9 cellular contexts compared by ENCODE assay signal in the genomic region with DNA sequence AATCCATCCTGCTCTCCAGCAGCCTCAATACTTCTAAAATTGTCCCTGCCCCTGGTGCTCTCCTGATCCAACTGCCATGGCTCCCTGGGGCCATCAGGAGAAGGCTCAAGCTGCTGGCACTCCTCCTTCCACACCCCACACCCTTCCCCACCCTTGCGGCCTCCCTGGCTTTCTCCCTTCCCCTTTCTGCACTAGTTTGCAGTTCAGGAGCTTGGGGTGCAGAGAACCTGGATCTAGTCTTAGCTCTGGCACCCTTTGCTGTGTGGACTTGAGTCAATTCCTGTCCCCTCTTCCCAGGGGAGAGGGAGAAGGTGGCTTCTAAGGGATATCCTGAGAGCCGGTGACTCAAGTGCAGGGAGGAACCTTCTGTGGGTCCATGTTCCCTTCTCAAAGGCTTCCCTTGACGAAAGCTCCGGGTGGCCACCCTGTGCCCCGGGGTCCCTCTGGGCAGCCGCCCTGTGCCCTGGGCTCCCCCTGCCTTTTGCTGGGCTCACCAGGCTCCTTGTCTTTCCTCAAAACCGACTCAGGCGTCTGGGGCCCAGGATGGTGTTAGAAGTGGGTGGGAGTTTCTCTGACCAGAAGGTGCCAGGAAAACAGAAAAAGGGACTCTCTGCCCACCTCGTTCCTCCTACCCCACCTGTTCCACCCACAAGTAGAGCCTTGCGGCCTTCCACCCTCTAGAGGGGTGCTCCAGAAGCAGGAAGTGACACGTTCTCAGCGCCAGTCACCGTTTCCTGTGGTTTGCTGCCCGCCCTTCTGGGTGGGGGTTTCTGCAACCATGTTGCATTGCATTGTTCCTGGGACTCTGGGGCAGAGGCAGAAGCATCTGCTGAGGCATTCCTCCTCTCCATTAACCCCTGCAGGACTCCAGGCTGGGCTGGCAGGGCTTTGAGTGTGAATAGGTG. TPM values are rescaled to one million over a fixed set of nuclear protein-coding genes. Genes with fewer than 3 reads are reported as not detected.
DNase-seq lines count a peak whose midpoint lies in the region; ATAC-seq, FAIRE-seq and TF ChIP-seq lines count a peak whose summit lies in the region.
"Had no signal": no experiment of that assay in that cellular context is flagged by ENCODE, and none has a peak within 500 bp of the region (broad histone marks: within the 10 kb centered on the region; RNA-seq: fewer than 3 reads in every experiment).

No MANE protein-coding gene starts in this region.

- no peaks in the 10 kb centered on the region for H3K79me2 ChIP-seq in OCI-LY3 (ENCODE audit: low read length)

- intact Hi-C loops in left ventricle myocardium inferior (cut with micrococcal nuclease): no loop called here

- peak overlapping the region; percentile 81 for H2AFZ ChIP-seq in OCI-LY3 (ENCODE audit: low read depth, low read length)

- H3K9me3 ChIP-seq in OCI-LY3 (ENCODE audit: insufficient read depth, low read length) (no peaks in the 10 kb centered on the region), left ventricle myocardium inferior (replicated peaks) (peaks cover 3% of the 10 kb centered on the region)

- H3K4me3 ChIP-seq in OCI-LY3 (ENCODE audit: low read length) (peak overlapping the region; percentile 72), left ventricle myocardium inferior (no peak overlapping the region)

- DNase-seq in activated T-helper 1 cell treated with Interleukin-2 at 50 U/mL for 16 hours (ENCODE audit: low read depth) (peak; percentile 78), left ventricle myocardium inferior (peak; percentile 59), HTR-8/SVneo (ENCODE audit: insufficient read length, low spot score) (no peak), DMS114 treated with DMSO at 0.1 percent for 48 hours (lab: John Stamatoyannopoulos, UW; ENCODE audit: unreplicated experiment) (no peak)
- DNase-seq in stimulated activated CD4-positive, alpha-beta T cell treated with anti-CD3 and anti-CD28 coated beads, Interleukin-4, amount 100 ng/mL, for 1 hour: peak; percentile 78

- no peaks in the 10 kb centered on the region for H3K36me3 ChIP-seq in OCI-LY3 (replicated peaks; ENCODE audit: low read depth, low read length)
- H3K36me3 ChIP-seq in left ventricle myocardium inferior: no peaks in the 10 kb centered on the region

- no peaks in the 10 kb centered on the region for H4K20me1 ChIP-seq in OCI-LY3 (ENCODE audit: insufficient read depth, low read length)

- H3K27me3 ChIP-seq in OCI-LY3 (ENCODE audit: low read depth, low read length) (no peaks in the 10 kb centered on the region), left ventricle myocardium inferior (ENCODE audit: low read depth) (no peaks in the 10 kb centered on the region)

- ATAC-seq in GM18498 (IDR thresholded peaks at IDR 0.05; ENCODE audit: unreplicated experiment): peak; percentile 91
- ATAC-seq in HG02840 (IDR thresholded peaks at IDR 0.05; ENCODE audit: low FRiP score, unreplicated experiment): peak; percentile 85

- peak overlapping the region; percentile 70 for H3K9ac ChIP-seq in OCI-LY3 (ENCODE audit: low read length)

- H3K27ac ChIP-seq in OCI-LY3 (ENCODE audit: low read length): peak overlapping the region; percentile 37
- peak overlapping the region; percentile 76 for H3K27ac ChIP-seq in left ventricle myocardium inferior (replicated peaks)

- FAIRE-seq in HTR-8/SVneo (lab: Jason Lieb, UNC): no peak

- peak overlapping the region; percentile 70 for H3K4me2 ChIP-seq in OCI-LY3 (ENCODE audit: low read length)

- H3K4me1 ChIP-seq in OCI-LY3 (ENCODE audit: low read length) (peaks cover 45% of the 10 kb centered on the region), left ventricle myocardium inferior (peaks cover 60% of the 10 kb centered on the region)

- TF ChIP-seq CTCF in OCI-LY3 (IDR thresholded peaks at IDR 0.05; ENCODE audit: low read depth, low read length) (no peak), left ventricle myocardium inferior (IDR thresholded peaks at IDR 0.05; ENCODE audit: borderline replicate concordance) (no peak)

RNA-seq across cellular contexts. Expression of a gene that starts 15.0 kb away (rescaled TPM):
- total RNA-seq in left ventricle myocardium inferior: 8.7 TPM

RNA-seq across cellular contexts. Expression of a gene that starts 17.6 kb away (rescaled TPM):
- total RNA-seq in left ventricle myocardium inferior: not detected
- total RNA-seq: SK-MEL-5 had no signal

RNA-seq across cellular contexts. Expression of a gene that starts 39.2 kb away (rescaled TPM):
- total RNA-seq in left ventricle myocardium inferior: 60.4 TPM

Comparison
In these comparisons a context has a peak if more than half of its experiments do, and no peak if none do; other contexts are left out.
1. DNase-seq: peak in activated T-helper 1 cell treated with Interleukin-2 at 50 U/mL for 16 hours (single experiment), left ventricle myocardium inferior (single experiment) and stimulated activated CD4-positive, alpha-beta T cell treated with anti-CD3 and anti-CD28 coated beads, Interleukin-4, amount 100 ng/mL, for 1 hour (single experiment); none in HTR-8/SVneo (single experiment) and DMS114 treated with DMSO at 0.1 percent for 48 hours (single experiment).